ENCODE assay signal across 8 cellular contexts in genomic region chr14:91996951-91997371, GRCh38. TPM values are rescaled to one million over a fixed set of nuclear protein-coding genes. Genes with fewer than 3 reads are reported as not detected.
DNase-seq lines count a peak whose midpoint lies in the region; ATAC-seq, FAIRE-seq and TF ChIP-seq lines count a peak whose summit lies in the region.

No MANE protein-coding gene starts in this region.

- H3K27ac ChIP-seq in Panc1 (ENCODE audit: low read length) = no peak overlapping the region

- in situ Hi-C loops in Panc1 (cut with HindIII; ENCODE audit: low pct_unique_long_range_greater_than_20kb, low sequenced_read_pairs) = no loop called here

- no peaks in the 10 kb centered on the region for H3K9me3 Mint-ChIP-seq in naive B cell

- no peak overlapping the region for H3K4me3 Mint-ChIP-seq in naive B cell

- peak; percentile 56; the same call in 1 of the 2 replicates for TF ChIP-seq CTCF in Panc1 (IDR thresholded peaks at IDR 0.05)
- TF ChIP-seq CTCF in epithelial cell of esophagus (IDR thresholded peaks at IDR 0.05; ENCODE audit: insufficient read depth, low read depth, low read length, missing control alignments) = peak; percentile 65

- intact Hi-C loops in Panc1 (cut with micrococcal nuclease; ENCODE audit: unreplicated experiment) = no loop called here

- H3K4me1 Mint-ChIP-seq in naive B cell = peaks cover 10 to 11% (median 11%) of the 10 kb centered on the region in 3 donors

- H3K36me3 ChIP-seq in Panc1 (ENCODE audit: control insufficient read depth, insufficient read depth, low read length) = peaks cover 2% of the 10 kb centered on the region; the same call in 1 of the 2 replicates

- H3K27ac Mint-ChIP-seq in naive B cell = peak overlapping the region in 2 of 6 donors; percentile 36 to 78

- no peaks in the 10 kb centered on the region for H3K9me3 ChIP-seq in Panc1 (ENCODE audit: control insufficient read depth, insufficient read depth, low read depth, low read length)

- CTCF ChIA-PET in Panc1 (lab: Charles Lee) = interaction anchor here (0.7 to 1.1 kb wide), 3 partner anchors 11 to 109 kb away, joined by 3 to 6 read pairs (median 4); partner anchors contain the start of gene ATXN3

- H3K4me1 ChIP-seq in Panc1 (ENCODE audit: control insufficient read depth, insufficient read depth, low read length) = no peaks in the 10 kb centered on the region; the same call in 1 of the 2 replicates

- peak; percentile 48; the same call in 1 of the 2 replicates for ATAC-seq in Panc1
- ATAC-seq in naive B cell (ENCODE audit: low read depth in 2 of 2) = peak; percentile 27 to 56
- ATAC-seq in HG02798 (IDR thresholded peaks at IDR 0.05; ENCODE audit: poor library complexity, unreplicated experiment) = no peak
- ATAC-seq in GM21360 (IDR thresholded peaks at IDR 0.05; ENCODE audit: unreplicated experiment) = no peak
- ATAC-seq in GM19397 (IDR thresholded peaks at IDR 0.05; ENCODE audit: unreplicated experiment) = no peak

- POLR2A ChIA-PET in Panc1 (lab: Charles Lee) = no interaction called here

- no TSS peak for BruUV-seq in Panc1 (replicated peaks; lab: Mats Ljungman, UMichigan)

- H3K27me3 Mint-ChIP-seq in naive B cell = no peaks in the 10 kb centered on the region

- H3K36me3 Mint-ChIP-seq in naive B cell = peaks cover 17 to 18% of the 10 kb centered on the region in 2 donors

- DNase-seq in DMS79 (lab: John Stamatoyannopoulos, UW) (peak; percentile 74), HTR-8/SVneo (ENCODE audit: insufficient read length, low spot score) (peak; percentile 30), Panc1 (ENCODE audit: low read depth, low spot score) (peak; percentile 15), epithelial cell of esophagus (ENCODE audit: low read depth) (peak; percentile 62), naive B cell (peak; percentile 35)

- FAIRE-seq in HTR-8/SVneo (lab: Jason Lieb, UNC) = no peak

- H3K4me3 ChIP-seq in Panc1 (ENCODE audit: low read depth in 2 of 2, low read length in 2 of 2) (no peak overlapping the region), epithelial cell of esophagus (ENCODE audit: low read length) (no peak overlapping the region)

- H3K27me3 ChIP-seq in Panc1 (ENCODE audit: control insufficient read depth, insufficient read depth, low read length) = no peaks in the 10 kb centered on the region

RNA-seq across cellular contexts. Expression of gene TRIP11, which starts 42.9 kb away (rescaled TPM):
- 37.3 TPM for total RNA-seq in Panc1 (2021; ENCODE audit: unreplicated experiment)
- 10.1 TPM for polyA plus RNA-seq in Panc1 (2012; ENCODE audit: insufficient read length)
- 10 to 100 TPM; 32.2 to 86.1 (median 51.7) TPM for polyA plus RNA-seq in naive B cell (ENCODE audit: low read depth in 6 of 6)

RNA-seq across cellular contexts. Expression of gene FBLN5, which starts 49.5 kb away (rescaled TPM):
- 0.23 TPM for total RNA-seq in Panc1 (2021; ENCODE audit: unreplicated experiment)
- polyA plus RNA-seq in Panc1 (2012; ENCODE audit: insufficient read length) = 0.15 TPM
- 1 to 10 TPM in 2 of 6 donors, under 1 TPM in 3, not detected in 1; 0.39 to 2.0 (median 0.61) TPM for polyA plus RNA-seq in naive B cell (ENCODE audit: low read depth in 6 of 6)

Comparison
In these comparisons a context has a peak if more than half of its experiments do, and no peak if none do; other contexts are left out.
1. DNase-seq: peak in every context shown above with its lines; median percentile 74 in DMS79; 62 in epithelial cell of esophagus; 35 in naive B cell; 30 in HTR-8/SVneo; 15 in Panc1.
2. ATAC-seq: peak in Panc1 (single experiment) and naive B cell (2 of 2); none in HG02798 (single experiment), GM21360 (single experiment) and GM19397 (single experiment).